ENCODE assay signal across 8 cellular contexts in the genomic region with DNA sequence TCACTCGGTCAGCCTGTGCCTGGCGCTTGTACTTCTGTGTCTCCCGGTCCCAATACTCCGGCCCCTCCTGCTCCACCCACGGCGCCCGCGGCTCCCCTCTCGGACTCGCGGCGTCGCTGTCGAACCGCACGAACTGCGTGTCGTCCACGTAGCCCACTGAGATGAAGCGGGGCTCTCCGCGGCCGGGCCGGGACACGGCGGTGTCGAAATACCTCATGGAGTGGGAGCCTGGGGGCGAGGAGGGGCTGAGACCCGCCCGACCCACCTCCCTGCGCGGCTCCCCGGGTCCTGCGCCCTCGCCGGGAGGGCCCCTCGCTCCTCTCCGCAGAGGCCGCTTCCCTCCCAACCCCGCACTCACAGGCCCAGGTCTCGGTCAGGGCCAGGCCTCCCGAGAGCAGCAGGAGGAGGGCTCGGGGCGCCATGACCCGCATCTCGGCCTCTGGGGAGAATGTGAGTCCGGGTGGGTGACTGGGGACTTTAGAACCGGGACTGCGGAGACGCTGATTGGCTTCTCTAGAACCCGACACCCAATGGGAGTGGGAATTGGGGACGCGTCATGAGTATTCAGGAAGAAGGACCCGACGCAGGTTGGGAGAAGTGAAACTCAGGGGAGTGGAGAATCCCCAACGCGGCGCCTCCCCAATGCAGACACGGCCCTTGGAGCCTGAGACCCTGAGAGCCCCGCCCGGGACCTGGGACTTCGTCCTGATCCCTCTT. TPM values are rescaled to one million over a fixed set of nuclear protein-coding genes. Genes with fewer than 3 reads are reported as not detected.
DNase-seq lines count a peak whose midpoint lies in the region; ATAC-seq lines count a peak whose summit lies in the region.

A gene (minus strand): TSS at position 452 of the 717 bp plus-strand sequence. CDS start 21 bp downstream, at position 431.

- H3K4me1 ChIP-seq in CD4-positive, alpha-beta memory T cell (ENCODE audit: insufficient read depth, low read length): peaks cover 51% of the 10 kb centered on the region
- no peaks in the 10 kb centered on the region for H3K4me1 ChIP-seq in endocrine pancreas (ENCODE audit: control insufficient read depth, insufficient read depth, low read length)
- H3K4me1 ChIP-seq in mesenchymal stem cell (ENCODE audit: control insufficient read depth, insufficient read depth, low read depth, low read length): peaks cover 8% of the 10 kb centered on the region

- peak within 1 kb of the TSS; percentile 99 to 100 (median 100) for H3K27ac Mint-ChIP-seq in CD4-positive, alpha-beta memory T cell

- H3K18ac ChIP-seq in mesenchymal stem cell (ENCODE audit: low read depth in 1 of 2, low read length in 2 of 2): peak within 1 kb of the TSS; percentile 62 to 82

- H3K9me3 Mint-ChIP-seq in CD4-positive, alpha-beta memory T cell: peaks cover 0 to 2% (median 0%) of the 10 kb centered on the region in 8 donors

- peak within 1 kb of the TSS in 1 of 2 experiments; percentile 53 for H3K4ac ChIP-seq in mesenchymal stem cell (ENCODE audit: low read depth in 1 of 2, low read length in 2 of 2)

- no peak within 1 kb of the TSS for H3K23ac ChIP-seq in mesenchymal stem cell (ENCODE audit: low read length in 2 of 2)

- H3K27me3 Mint-ChIP-seq in CD4-positive, alpha-beta memory T cell: peaks cover 0 to 2% of the 10 kb centered on the region in 2 donors

- peaks cover 34% of the 10 kb centered on the region for H3K36me3 ChIP-seq in CD4-positive, alpha-beta memory T cell (ENCODE audit: insufficient read depth, low read length)
- H3K36me3 ChIP-seq in endocrine pancreas (ENCODE audit: control insufficient read depth, insufficient read depth, low read length) (no peaks in the 10 kb centered on the region), mesenchymal stem cell (ENCODE audit: control insufficient read depth in 1 of 2, insufficient read depth in 2 of 2, low read depth in 1 of 2, low read length in 2 of 2) (peaks cover 24 to 26% of the 10 kb centered on the region in 2 experiments)

- H2BK120ac ChIP-seq in mesenchymal stem cell (ENCODE audit: low read depth, low read length): peak within 1 kb of the TSS; percentile 79

- H3K4me3 ChIP-seq in CD4-positive, alpha-beta memory T cell (ENCODE audit: low read length in 2 of 2): peak within 1 kb of the TSS; percentile 88 to 94
- H3K4me3 ChIP-seq in endocrine pancreas (ENCODE audit: control insufficient read depth, insufficient read depth, low read length): peak within 1 kb of the TSS; percentile 85
- H3K4me3 ChIP-seq in mesenchymal stem cell (ENCODE audit: insufficient read depth in 1 of 2, low read depth in 1 of 2, low read length in 2 of 2): peak within 1 kb of the TSS; percentile 86

- peaks cover 42 to 57% of the 10 kb centered on the region in 2 donors for H3K36me3 Mint-ChIP-seq in CD4-positive, alpha-beta memory T cell

- H2AK5ac ChIP-seq in mesenchymal stem cell (ENCODE audit: low read length, severe bottlenecking): no peak within 1 kb of the TSS

- POLR2A ChIA-PET in CD4-positive, alpha-beta memory T cell (lab: Charles Lee; ENCODE audit: partially characterized antibody): interaction anchor here (1.0 to 8.1 kb wide), 12 partner anchors 11 to 656 kb away, joined by 3 to 177 read pairs (median 6); a partner anchor contains a TSS

- peak within 1 kb of the TSS in 1 of 2 experiments; percentile 24 for H2BK12ac ChIP-seq in mesenchymal stem cell (ENCODE audit: low read length in 2 of 2)

- peak; percentile 92 to 98 (median 93) for DNase-seq in CD4-positive, alpha-beta memory T cell
- DNase-seq in HPDE6-E6E7 (ENCODE audit: extremely low spot score) (peak; percentile 94), NK-92 (lab: John Stamatoyannopoulos, UW; ENCODE audit: unreplicated experiment) (peak; percentile 73), mesenchymal stem cell (peak; percentile 99)
- DNase-seq in activated CD8-positive, alpha-beta memory T cell treated with anti-CD3 and anti-CD28 coated beads for 48 hours (ENCODE audit: low read depth in 2 of 3, low spot score in 2 of 3): peak; percentile 53 to 77 (median 60)
- DNase-seq in stimulated activated CD8-positive, alpha-beta memory T cell treated with anti-CD3 and anti-CD28 coated beads, Interleukin-12 subunit alpha, Interleukin-12 subunit beta, amount 100 ng/mL, for 24 hours (ENCODE audit: extremely low read depth): peak; percentile 71

- peaks cover 45 to 77% (median 54%) of the 10 kb centered on the region in 4 donors for H3K4me1 Mint-ChIP-seq in CD4-positive, alpha-beta memory T cell

- H3K9ac ChIP-seq in endocrine pancreas (ENCODE audit: control insufficient read depth, insufficient read depth, low read length): peak within 1 kb of the TSS; percentile 97
- peak within 1 kb of the TSS; percentile 92 for H3K9ac ChIP-seq in mesenchymal stem cell (ENCODE audit: low read length)

- WGBS in mesenchymal stem cell: under 1% methylated on average over 38 of the region's 62 CpGs

- H3K4me3 Mint-ChIP-seq in CD4-positive, alpha-beta memory T cell: peak within 1 kb of the TSS; percentile 95 to 100 (median 98)

- peak; percentile 73 for ATAC-seq in GM19452 (IDR thresholded peaks at IDR 0.05; ENCODE audit: unreplicated experiment)

- H3K4me2 ChIP-seq in mesenchymal stem cell (ENCODE audit: low read length, poor library complexity, severe bottlenecking): peak within 1 kb of the TSS; percentile 94

- peaks cover 7% of the 10 kb centered on the region for H3K79me1 ChIP-seq in mesenchymal stem cell (replicated peaks; ENCODE audit: low read length, poor library complexity, severe bottlenecking)

- H3K14ac ChIP-seq in mesenchymal stem cell (ENCODE audit: low read length in 2 of 2): peak within 1 kb of the TSS; percentile 74 to 87

- peak within 1 kb of the TSS; percentile 58 for H2AFZ ChIP-seq in mesenchymal stem cell (ENCODE audit: low read depth, low read length)

- CTCF ChIA-PET in CD4-positive, alpha-beta memory T cell (lab: Charles Lee; ENCODE audit: partially characterized antibody): interaction anchor here (1.9 kb wide), 1 partner anchor 75 kb away, joined by 9 read pairs; no protein-coding TSS in a partner anchor

- peak within 1 kb of the TSS; percentile 82 for H2BK5ac ChIP-seq in mesenchymal stem cell (ENCODE audit: low read depth, low read length, poor library complexity, severe bottlenecking)

- H3K27me3 ChIP-seq in CD4-positive, alpha-beta memory T cell (ENCODE audit: insufficient read depth, low read length): no peaks in the 10 kb centered on the region
- no peaks in the 10 kb centered on the region for H3K27me3 ChIP-seq in endocrine pancreas (ENCODE audit: control insufficient read depth, insufficient read depth, low read length)
- peaks cover 3 to 24% of the 10 kb centered on the region in 2 experiments for H3K27me3 ChIP-seq in mesenchymal stem cell (ENCODE audit: control insufficient read depth in 1 of 2, insufficient read depth in 1 of 2, low read length in 2 of 2)

- intact Hi-C loops in CD4-positive, alpha-beta memory T cell (cut with micrococcal nuclease): loop anchor here (1.0 to 5.0 kb wide), 7 partner anchors 36 to 271 kb away; a partner anchor contains a TSS

- peak within 1 kb of the TSS; percentile 82 for H4K8ac ChIP-seq in mesenchymal stem cell (ENCODE audit: low read length)

- H3K9me3 ChIP-seq in CD4-positive, alpha-beta memory T cell (ENCODE audit: control insufficient read depth in 1 of 2, low read length in 2 of 2): no peaks in the 10 kb centered on the region
- H3K9me3 ChIP-seq in endocrine pancreas (ENCODE audit: control insufficient read depth, low read length): no peaks in the 10 kb centered on the region
- H3K9me3 ChIP-seq in mesenchymal stem cell (ENCODE audit: control insufficient read depth, low read length): peaks cover under 1% of the 10 kb centered on the region

- H3K27ac ChIP-seq in CD4-positive, alpha-beta memory T cell (ENCODE audit: low read depth, low read length): peak within 1 kb of the TSS; percentile 100
- H3K27ac ChIP-seq in mesenchymal stem cell (ENCODE audit: low read length, poor library complexity, severe bottlenecking): no peak within 1 kb of the TSS

- peak within 1 kb of the TSS; percentile 90 for H4K91ac ChIP-seq in mesenchymal stem cell (ENCODE audit: low read length)

- no peak within 1 kb of the TSS for H2BK15ac ChIP-seq in mesenchymal stem cell (ENCODE audit: low read depth, poor library complexity, severe bottlenecking)

RNA-seq across cellular contexts. Expression of the gene that starts here (rescaled TPM):
- total RNA-seq in CD4-positive, alpha-beta memory T cell: 1,000 to 10,000 TPM; 1,481 to 1,487 TPM
- polyA plus RNA-seq in CD4-positive, alpha-beta memory T cell: 1,000 to 10,000 TPM; 1,775 to 2,914 TPM
- 860 TPM for polyA plus RNA-seq in mesenchymal stem cell (2013, experiment 1 of 2)
- 956 TPM for polyA plus RNA-seq in mesenchymal stem cell (2013, experiment 2 of 2)
